8 cellular contexts compared by ENCODE assay signal in genomic region chr5:72957337-72957736, GRCh38. TPM values are rescaled to one million over a fixed set of nuclear protein-coding genes. Genes with fewer than 3 reads are reported as not detected.
A peak's percentile ranks its signal among the peaks of the same experiment; 100 is the strongest.
DNase-seq lines count a peak whose midpoint lies in the region; ATAC-seq and TF ChIP-seq lines count a peak whose summit lies in the region.

No MANE protein-coding gene starts in this region.

- intact Hi-C loops in activated CD8-positive, alpha-beta T cell treated with anti-CD3 and anti-CD28 coated beads for 36 hours (cut with micrococcal nuclease): no loop called here

- no peaks in the 10 kb centered on the region for H3K36me3 ChIP-seq in liver (ENCODE audit: control insufficient read depth in 4 of 4, insufficient read depth in 3 of 4, low read depth in 1 of 4, low read length in 3 of 4)

- no peaks in the 10 kb centered on the region for H3K36me3 Mint-ChIP-seq in activated CD8-positive, alpha-beta T cell treated with anti-CD3 and anti-CD28 coated beads for 36 hours (ENCODE audit: low read depth)
- H3K36me3 Mint-ChIP-seq in activated CD8-positive, alpha-beta T cell treated with anti-CD3 and anti-CD28 coated beads, Interleukin-2, amount 10 ng/mL, durations not matched to agents 7 days and 5 days (ENCODE audit: low read depth): no peaks in the 10 kb centered on the region
- peaks cover 15% of the 10 kb centered on the region for H3K36me3 Mint-ChIP-seq in brain

- ATAC-seq in activated CD8-positive, alpha-beta T cell treated with anti-CD3 and anti-CD28 coated beads for 36 hours: no peak
- no peak for ATAC-seq in activated CD8-positive, alpha-beta T cell treated with anti-CD3 and anti-CD28 coated beads, Interleukin-2, amount 10 ng/mL, durations not matched to agents 7 days and 5 days
- no peak for ATAC-seq in GM18907 (IDR thresholded peaks at IDR 0.05; ENCODE audit: unreplicated experiment)

- no peak for DNase-seq in activated CD8-positive, alpha-beta T cell treated with anti-CD3 and anti-CD28 coated beads for 36 hours
- no peak for DNase-seq in activated CD8-positive, alpha-beta T cell treated with anti-CD3 and anti-CD28 coated beads, Interleukin-2, amount 10 ng/mL, durations not matched to agents 7 days and 5 days
- DNase-seq in superior temporal gyrus (ENCODE audit: extremely low spot score): peak; percentile 7
- no peak for DNase-seq in NAMALWA (ENCODE audit: low spot score)
- no peak for DNase-seq in KG1 (lab: John Stamatoyannopoulos, UW)

- H3K4me1 Mint-ChIP-seq in activated CD8-positive, alpha-beta T cell treated with anti-CD3 and anti-CD28 coated beads for 36 hours (ENCODE audit: low read depth): peaks cover 13% of the 10 kb centered on the region
- peaks cover 16% of the 10 kb centered on the region for H3K4me1 Mint-ChIP-seq in activated CD8-positive, alpha-beta T cell treated with anti-CD3 and anti-CD28 coated beads, Interleukin-2, amount 10 ng/mL, durations not matched to agents 7 days and 5 days (ENCODE audit: low read depth)
- peaks cover 48% of the 10 kb centered on the region for H3K4me1 Mint-ChIP-seq in brain

- peaks cover 35% of the 10 kb centered on the region for H3K27me3 Mint-ChIP-seq in activated CD8-positive, alpha-beta T cell treated with anti-CD3 and anti-CD28 coated beads for 36 hours
- H3K27me3 Mint-ChIP-seq in activated CD8-positive, alpha-beta T cell treated with anti-CD3 and anti-CD28 coated beads, Interleukin-2, amount 10 ng/mL, durations not matched to agents 7 days and 5 days (ENCODE audit: low read depth): peaks cover 46% of the 10 kb centered on the region
- H3K27me3 Mint-ChIP-seq in brain: peaks cover 5% of the 10 kb centered on the region

- no peak overlapping the region for H3K27ac Mint-ChIP-seq in activated CD8-positive, alpha-beta T cell treated with anti-CD3 and anti-CD28 coated beads for 36 hours
- no peak overlapping the region for H3K27ac Mint-ChIP-seq in activated CD8-positive, alpha-beta T cell treated with anti-CD3 and anti-CD28 coated beads, Interleukin-2, amount 10 ng/mL, durations not matched to agents 7 days and 5 days
- H3K27ac Mint-ChIP-seq in brain: peak overlapping the region in 4 of 5 experiments; percentile 91 to 97 (median 95)

- H3K4me3 Mint-ChIP-seq in activated CD8-positive, alpha-beta T cell treated with anti-CD3 and anti-CD28 coated beads for 36 hours: peak overlapping the region; percentile 73
- H3K4me3 Mint-ChIP-seq in activated CD8-positive, alpha-beta T cell treated with anti-CD3 and anti-CD28 coated beads, Interleukin-2, amount 10 ng/mL, durations not matched to agents 7 days and 5 days: no peak overlapping the region
- peak overlapping the region; percentile 93 to 97 (median 94) for H3K4me3 Mint-ChIP-seq in brain

- no peaks in the 10 kb centered on the region for H3K9me3 ChIP-seq in liver (ENCODE audit: control insufficient read depth in 4 of 4, low read length in 3 of 4)

- H3K27me3 ChIP-seq in liver (ENCODE audit: control insufficient read depth in 4 of 4, insufficient read depth in 4 of 4, low read length in 3 of 4): no peaks in the 10 kb centered on the region

- H3K4me3 ChIP-seq in liver (ENCODE audit: low read depth in 1 of 3, low read length in 3 of 3): peak overlapping the region; percentile 2 to 94 (median 24)

- WGBS in liver: 89% methylated on average over 1 of the region's 1 CpG

- no peak for TF ChIP-seq RAD21 in liver (IDR thresholded peaks at IDR 0.05)

- peaks cover 0 to 34% (median 11%) of the 10 kb centered on the region in 4 donors for H3K4me1 ChIP-seq in liver (ENCODE audit: control insufficient read depth in 4 of 4, insufficient read depth in 4 of 4, low read length in 3 of 4)

- POLR2A ChIA-PET in activated CD8-positive, alpha-beta T cell treated with anti-CD3 and anti-CD28 coated beads for 36 hours (lab: Charles Lee): interaction anchor here (0.6 kb wide), 1 partner anchor 270 kb away, joined by 3 read pairs; no protein-coding TSS in a partner anchor
- POLR2A ChIA-PET in activated CD8-positive, alpha-beta T cell treated with anti-CD3 and anti-CD28 coated beads, Interleukin-2, amount 10 ng/mL, durations not matched to agents 7 days and 5 days (lab: Charles Lee): no interaction called here

- peak overlapping the region in 1 of 2 donors; percentile 82 for H3K9ac ChIP-seq in liver (ENCODE audit: low read depth in 1 of 2, low read length in 2 of 2)

- no peak for TF ChIP-seq CTCF in activated CD8-positive, alpha-beta T cell treated with anti-CD3 and anti-CD28 coated beads for 36 hours (IDR thresholded peaks at IDR 0.05)
- no peak for TF ChIP-seq CTCF in brain (conservative IDR thresholded peaks at IDR 0.05)
- no peak for TF ChIP-seq CTCF in liver (IDR thresholded peaks at IDR 0.05; ENCODE audit: low read depth, low read length, missing input control)

- H3K27ac ChIP-seq in liver (ENCODE audit: low read depth in 1 of 2, low read length in 2 of 2): peak overlapping the region in 1 of 2 donors; percentile 97

- no peaks in the 10 kb centered on the region for H3K9me3 Mint-ChIP-seq in activated CD8-positive, alpha-beta T cell treated with anti-CD3 and anti-CD28 coated beads for 36 hours
- H3K9me3 Mint-ChIP-seq in activated CD8-positive, alpha-beta T cell treated with anti-CD3 and anti-CD28 coated beads, Interleukin-2, amount 10 ng/mL, durations not matched to agents 7 days and 5 days (ENCODE audit: insufficient read depth): no peaks in the 10 kb centered on the region
- peaks cover 0 to 9% (median 2%) of the 10 kb centered on the region in 5 experiments for H3K9me3 Mint-ChIP-seq in brain

- CTCF ChIA-PET in activated CD8-positive, alpha-beta T cell treated with anti-CD3 and anti-CD28 coated beads for 36 hours (lab: Charles Lee): interaction anchor here (0.6 to 1.7 kb wide), 3 partner anchors 34 to 245 kb away, joined by 3 to 5 read pairs (median 3); no protein-coding TSS in a partner anchor
- CTCF ChIA-PET in activated CD8-positive, alpha-beta T cell treated with anti-CD3 and anti-CD28 coated beads, Interleukin-2, amount 10 ng/mL, durations not matched to agents 7 days and 5 days (lab: Charles Lee): interaction anchor here (2.1 kb wide), 1 partner anchor 259 kb away, joined by 6 read pairs; no protein-coding TSS in a partner anchor

TF ChIP-seq in liver, 16 proteins besides CTCF, POLR2A, EP300 and RAD21:
- TF ChIP-seq FOXA2 (IDR thresholded peaks at IDR 0.05): no peak
- TF ChIP-seq NR2F2 (IDR thresholded peaks at IDR 0.05): no peak
- TF ChIP-seq YY1 (IDR thresholded peaks at IDR 0.05): no peak
- TF ChIP-seq SP1 (IDR thresholded peaks at IDR 0.05): no peak

RNA-seq across cellular contexts. Expression of gene FCHO2, which starts 1.5 kb away (rescaled TPM):
- total RNA-seq in activated CD8-positive, alpha-beta T cell treated with anti-CD3 and anti-CD28 coated beads for 36 hours: 1 to 10 TPM in 1 of 2 experiments, under 1 TPM in 1; 0.32 to 1.0 TPM
- total RNA-seq in activated CD8-positive, alpha-beta T cell treated with anti-CD3 and anti-CD28 coated beads, Interleukin-2, amount 10 ng/mL, durations not matched to agents 7 days and 5 days: under 1 TPM; 0.34 to 0.47 TPM
- polyA plus RNA-seq in brain (ENCODE audit: insufficient read depth, low read depth, low replicate concordance) (3.2 TPM), liver (1 to 10 TPM; 5.3 to 6.7 TPM)
- total RNA-seq in liver: 10 to 100 TPM; 12.0 to 37.5 TPM

Comparison
In these comparisons a context has a peak if more than half of its experiments do, and no peak if none do; other contexts are left out.
1. H3K27ac Mint-ChIP-seq: peak in brain (4 of 5); none in activated CD8-positive, alpha-beta T cell treated with anti-CD3 and anti-CD28 coated beads for 36 hours (single experiment) and activated CD8-positive, alpha-beta T cell treated with anti-CD3 and anti-CD28 coated beads, Interleukin-2, amount 10 ng/mL, durations not matched to agents 7 days and 5 days (single experiment).
2. RNA of gene FCHO2, which starts 1.5 kb away (total RNA-seq): 12.0 to 37.5 TPM in liver; 0.32 to 1.0 TPM in activated CD8-positive, alpha-beta T cell treated with anti-CD3 and anti-CD28 coated beads for 36 hours and 0.34 to 0.47 TPM in activated CD8-positive, alpha-beta T cell treated with anti-CD3 and anti-CD28 coated beads, Interleukin-2, amount 10 ng/mL, durations not matched to agents 7 days and 5 days; every median in the first group is over 4 times any median in the second.